11 cellular contexts compared by ENCODE assay signal in genomic region chr11:44308923-44309482, GRCh38. TPM values are rescaled to one million over a fixed set of nuclear protein-coding genes. Genes with fewer than 3 reads are reported as not detected.
DNase-seq lines count a peak whose midpoint lies in the region; ATAC-seq and TF ChIP-seq lines count a peak whose summit lies in the region.
"Had no signal": no experiment of that assay in that cellular context is flagged by ENCODE, and none has a peak within 500 bp of the region (broad histone marks: within the 10 kb centered on the region; RNA-seq: fewer than 3 reads in every experiment).

No MANE protein-coding gene starts in this region.

- no peaks in the 10 kb centered on the region for H3K9me2 ChIP-seq in PC-9 (ENCODE audit: insufficient read depth)

- H3K27ac ChIP-seq in tibial artery = no peak overlapping the region
- no peak overlapping the region for H3K27ac ChIP-seq in PC-9
- H3K27ac ChIP-seq: KMS-11 had no signal

- H3K9me3 Mint-ChIP-seq in activated T-cell treated with anti-CD3 and anti-CD28 coated beads, Interleukin-2, amount 50 U/mL, for 72 hours = no peaks in the 10 kb centered on the region
- no peaks in the 10 kb centered on the region for H3K9me3 Mint-ChIP-seq in T-cell

- H3K36me3 Mint-ChIP-seq in activated T-cell treated with anti-CD3 and anti-CD28 coated beads, Interleukin-2, amount 50 U/mL, for 72 hours (ENCODE audit: insufficient read depth in 2 of 2) = no peaks in the 10 kb centered on the region
- H3K36me3 Mint-ChIP-seq in T-cell = no peaks in the 10 kb centered on the region

- H3F3A ChIP-seq in PC-9 (ENCODE audit: insufficient read depth, low read depth) = 0 out of 2 replicates have a peak, but pooled peaks cover 5% of the 10 kb centered on the region

- H3K36me3 ChIP-seq in tibial artery (no peaks in the 10 kb centered on the region), PC-9 (ENCODE audit: low read depth) (no peaks in the 10 kb centered on the region)

- no peak for ATAC-seq in activated T-cell treated with anti-CD3 and anti-CD28 coated beads, Interleukin-2, amount 50 U/mL, for 72 hours (replicated peaks in 1 of 2)
- ATAC-seq in T-cell (replicated peaks in 1 of 4) (no peak), GM18868 (IDR thresholded peaks at IDR 0.05; ENCODE audit: unreplicated experiment) (no peak)
- ATAC-seq: activated CD8-positive, alpha-beta T cell treated with anti-CD3 and anti-CD28 coated beads, Interleukin-2, amount 10 ng/mL, durations not matched to agents 7 days and 5 days had no signal

- H3K4me1 ChIP-seq in tibial artery (peaks cover 0 to 40% (median 35%) of the 10 kb centered on the region in 4 donors), PC-9 (replicated peaks; ENCODE audit: insufficient read depth) (no peaks in the 10 kb centered on the region)
- H3K4me1 ChIP-seq: Caco-2 had no signal

- DNase-seq in activated T-cell treated with anti-CD3 and anti-CD28 coated beads, Interleukin-2, amount 50 U/mL, for 72 hours = no peak
- no peak for DNase-seq in activated T-cell treated with anti-CD3 and anti-CD28 coated beads, Interleukin-2, amount 50 U/mL, for 1 hour
- DNase-seq in T-cell (no peak), left kidney (ENCODE audit: low read depth, low spot score) (peak; percentile 40), tibial artery (no peak), PC-9 (no peak), Kasumi-1 (lab: John Stamatoyannopoulos, UW) (no peak)
- DNase-seq: activated CD8-positive, alpha-beta T cell treated with anti-CD3 and anti-CD28 coated beads, Interleukin-2, amount 10 ng/mL, durations not matched to agents 7 days and 5 days; Caco-2 had no signal

- CTCF ChIA-PET in T-cell (lab: Charles Lee) (no interaction called here), PC-9 (lab: Charles Lee) (no interaction called here)

- peak overlapping the region; percentile 37 to 44 for H3K4me3 ChIP-seq in tibial artery
- H3K4me3 ChIP-seq in PC-9 = no peak overlapping the region

- no peak overlapping the region for H2AFZ ChIP-seq in PC-9

- no peaks in the 10 kb centered on the region for H4K20me1 ChIP-seq in PC-9 (ENCODE audit: insufficient read depth)

- no peak for TF ChIP-seq CTCF in tibial artery (IDR thresholded peaks at IDR 0.05)
- TF ChIP-seq CTCF in PC-9 (conservative IDR thresholded peaks at IDR 0.05) = no peak

- POLR2A ChIA-PET in T-cell (lab: Charles Lee) = no interaction called here
- POLR2A ChIA-PET in PC-9 (lab: Charles Lee; ENCODE audit: unreplicated experiment) = no interaction called here

- H3K27me3 ChIP-seq in tibial artery (peaks cover 3 to 98% of the 10 kb centered on the region in 2 donors), PC-9 (ENCODE audit: insufficient read depth, low read depth) (peaks cover 24% of the 10 kb centered on the region)

- no TSS peak for BruUV-seq in PC-9 (replicated peaks; lab: Mats Ljungman, UMichigan)

- peak overlapping the region; percentile 65 to 71 for H3K4me3 Mint-ChIP-seq in activated T-cell treated with anti-CD3 and anti-CD28 coated beads, Interleukin-2, amount 50 U/mL, for 72 hours
- H3K4me3 Mint-ChIP-seq in T-cell = peak overlapping the region; percentile 36 to 54 (median 52)
- H3K4me3 Mint-ChIP-seq: activated CD8-positive, alpha-beta T cell treated with anti-CD3 and anti-CD28 coated beads, Interleukin-2, amount 10 ng/mL, durations not matched to agents 7 days and 5 days had no signal

- H3K9me3 ChIP-seq in tibial artery (no peaks in the 10 kb centered on the region), PC-9 (ENCODE audit: insufficient read depth, low read depth) (no peaks in the 10 kb centered on the region)
- H3K9me3 ChIP-seq: Caco-2 had no signal

- intact Hi-C loops in tibial artery (cut with DNase I; ENCODE audit: low total_unique reads) = no loop called here
- intact Hi-C loops in PC-9 (cut with micrococcal nuclease; ENCODE audit: unreplicated experiment) = no loop called here

- H3K4me1 Mint-ChIP-seq in activated T-cell treated with anti-CD3 and anti-CD28 coated beads, Interleukin-2, amount 50 U/mL, for 72 hours (ENCODE audit: low read depth) = peaks cover 26% of the 10 kb centered on the region
- peaks cover 25 to 41% (median 33%) of the 10 kb centered on the region in 3 donors for H3K4me1 Mint-ChIP-seq in T-cell

- H3K79me2 ChIP-seq in PC-9 (ENCODE audit: low read depth) = no peaks in the 10 kb centered on the region

- H3K4me2 ChIP-seq in PC-9 = no peak overlapping the region
- H3K4me2 ChIP-seq: KMS-11 had no signal

- H3K27me3 Mint-ChIP-seq in activated T-cell treated with anti-CD3 and anti-CD28 coated beads, Interleukin-2, amount 50 U/mL, for 72 hours (ENCODE audit: low read depth) = peaks cover 90% of the 10 kb centered on the region
- H3K27me3 Mint-ChIP-seq in T-cell = peaks cover 63 to 92% of the 10 kb centered on the region in 2 donors

- no peak overlapping the region for H3K27ac Mint-ChIP-seq in activated T-cell treated with anti-CD3 and anti-CD28 coated beads, Interleukin-2, amount 50 U/mL, for 72 hours
- H3K27ac Mint-ChIP-seq in T-cell = no peak overlapping the region
- H3K27ac Mint-ChIP-seq: activated CD8-positive, alpha-beta T cell treated with anti-CD3 and anti-CD28 coated beads, Interleukin-2, amount 10 ng/mL, durations not matched to agents 7 days and 5 days had no signal

RNA-seq across cellular contexts. Expression of gene ALX4, which starts 0.9 kb away (rescaled TPM):
- not detected for total RNA-seq in activated T-cell treated with anti-CD3 and anti-CD28 coated beads, Interleukin-2, amount 50 U/mL, for 72 hours
- total RNA-seq in T-cell (not detected), PC-9 (2021) (not detected in 2 replicates)
- total RNA-seq: activated CD8-positive, alpha-beta T cell treated with anti-CD3 and anti-CD28 coated beads, Interleukin-2, amount 10 ng/mL, durations not matched to agents 7 days and 5 days had no signal
